Comparison of ENCODE assay signal across 22 cellular contexts in the genomic region with DNA sequence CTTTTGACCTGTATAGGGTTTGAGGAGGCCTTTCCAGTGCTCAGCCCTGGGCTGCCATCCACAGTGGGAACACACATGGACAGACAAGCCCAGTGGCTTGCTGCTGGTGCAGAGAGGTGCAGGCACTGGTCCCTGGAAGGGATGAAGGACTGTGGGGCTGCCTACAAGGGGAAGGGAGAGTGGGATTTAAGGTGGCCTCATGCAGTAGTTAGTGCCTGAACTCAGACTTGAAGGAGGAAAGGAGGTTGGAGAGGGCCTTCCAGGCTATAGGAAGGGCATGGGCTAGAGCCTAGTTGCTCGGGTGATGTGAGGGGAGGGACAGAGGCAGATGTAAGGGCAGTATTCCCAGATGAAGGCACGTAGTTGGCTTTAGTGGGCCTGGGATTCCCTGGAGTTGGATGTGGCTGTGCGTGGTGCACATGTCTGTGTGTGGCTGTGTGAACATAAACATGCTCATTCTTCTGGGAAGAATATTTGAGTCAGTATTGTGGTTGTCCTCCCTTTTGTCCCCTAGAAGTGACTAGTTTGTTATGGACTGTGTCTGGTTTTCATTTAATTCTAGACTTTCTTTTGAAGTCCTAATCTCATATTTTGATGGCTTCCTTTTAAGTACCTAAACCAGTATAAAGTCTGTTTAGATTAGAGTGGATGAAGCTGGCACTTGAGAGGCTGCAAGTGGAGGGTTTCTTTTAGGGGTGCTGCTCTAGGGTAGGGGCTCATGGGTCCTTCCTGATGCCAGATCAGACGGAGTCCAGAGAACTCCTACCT. TPM values are rescaled to one million over a fixed set of nuclear protein-coding genes. Genes with fewer than 3 reads are reported as not detected.
DNase-seq lines count a peak whose midpoint lies in the region; ATAC-seq, FAIRE-seq and TF ChIP-seq lines count a peak whose summit lies in the region.
"Had no signal": no experiment of that assay in that cellular context is flagged by ENCODE, and none has a peak within 500 bp of the region (broad histone marks: within the 10 kb centered on the region; RNA-seq: fewer than 3 reads in every experiment).

No MANE protein-coding gene starts in this region.

- no peak for ATAC-seq in GM12878
- ATAC-seq in GM21515 (IDR thresholded peaks at IDR 0.05; ENCODE audit: unreplicated experiment): no peak
- ATAC-seq: Panc1 had no signal

- TF ChIP-seq CTCF in RWPE1 (conservative IDR thresholded peaks at IDR 0.05; ENCODE audit: low read depth): no peak
- TF ChIP-seq CTCF in GM12878 (IDR thresholded peaks at IDR 0.05 in 2 of 3, conservative IDR thresholded peaks at IDR 0.05 in 1 of 3; ENCODE audit: control insufficient read depth in 2 of 3, extremely low read depth in 1 of 3, insufficient read depth in 1 of 3, low read depth in 3 of 3, low read length in 3 of 3): no peak
- TF ChIP-seq CTCF in nephron progenitor cell (IDR thresholded peaks at IDR 0.05): no peak
- no peak for TF ChIP-seq CTCF in lower leg skin (IDR thresholded peaks at IDR 0.05)

- SMC1A ChIA-PET in GM12878 (lab: Charles Lee; ENCODE audit: uncharacterized antibody, unreplicated experiment): no interaction called here

- DNase-seq in activated CD4-positive, alpha-beta T cell treated with anti-CD3 and anti-CD28 coated beads, Interleukin-2, amount 10 ng/mL, durations not matched to agents 24 days and 14 days: no peak
- no peak for DNase-seq in activated CD4-positive, alpha-beta T cell treated with anti-CD3 and anti-CD28 coated beads, Interleukin-2, amount 50 U/mL, for 1 hour
- no peak for DNase-seq in RWPE1 (ENCODE audit: low spot score)
- no peak for DNase-seq in GM12878 (ENCODE audit: low read depth, low spot score)
- no peak for DNase-seq in nephron progenitor cell
- DNase-seq in NCI-H2196 treated with DMSO at 0.1 percent for 48 hours (lab: John Stamatoyannopoulos, UW; ENCODE audit: unreplicated experiment): no peak
- no peak for DNase-seq in lower leg skin (ENCODE audit: low spot score in 2 of 2)
- DNase-seq: activated CD8-positive, alpha-beta memory T cell treated with anti-CD3 and anti-CD28 coated beads for 24 hours; C1 segment of cervical spinal cord; DMS79 treated with DMSO at 0.1 percent for 48 hours; foreskin melanocyte; kidney glomerular epithelial cell; MM.1S; NCI-H146; thyroid gland had no signal

- no peak for TF ChIP-seq RAD21 in GM12878 (IDR thresholded peaks at IDR 0.05; ENCODE audit: insufficient read depth, low read depth, low read length)

- no peak for TF ChIP-seq EP300 in GM12878 (IDR thresholded peaks at IDR 0.05; ENCODE audit: borderline replicate concordance in 1 of 2, control insufficient read depth in 1 of 2, low read depth in 2 of 2, low read length in 2 of 2)

- H3K4me1 Mint-ChIP-seq in activated CD4-positive, alpha-beta T cell treated with anti-CD3 and anti-CD28 coated beads, Interleukin-2, amount 10 ng/mL, durations not matched to agents 24 days and 14 days: peaks cover 7% of the 10 kb centered on the region
- H3K4me1 Mint-ChIP-seq in nephron progenitor cell: no peaks in the 10 kb centered on the region
- H3K4me1 Mint-ChIP-seq: neural progenitor cell had no signal

- H3K27me3 ChIP-seq in GM12878 (replicated peaks in 1 of 2; ENCODE audit: control insufficient read depth in 2 of 2, insufficient read depth in 2 of 2, low read length in 1 of 2): no peaks in the 10 kb centered on the region
- H3K27me3 ChIP-seq: neural progenitor cell, thyroid gland had no signal

- POLR2A ChIA-PET in RWPE1 (lab: Yijun Ruan, JAX; ENCODE audit: low non-redundant PET): no interaction called here
- POLR2A ChIA-PET in GM12878 (lab: Charles Lee): interaction anchor here (2.4 kb wide), 1 partner anchor 17 kb away, joined by 6 read pairs; no protein-coding TSS in a partner anchor

- H3K27ac ChIP-seq in RWPE1 (peak overlapping the region; percentile 18; the same call in 1 of the 2 replicates), GM12878 (ENCODE audit: control insufficient read depth, insufficient read depth) (no peak overlapping the region)
- H3K27ac ChIP-seq: coronary artery, neural progenitor cell, SK-N-MC, thyroid gland had no signal

- H4K20me1 ChIP-seq in GM12878 (ENCODE audit: control insufficient read depth, insufficient read depth): peaks cover 3% of the 10 kb centered on the region; the same call in 1 of the 2 replicates

- H3K36me3 ChIP-seq in GM12878 (ENCODE audit: control insufficient read depth in 2 of 2, insufficient read depth in 2 of 2, low read length in 1 of 2): peaks cover 19 to 23% of the 10 kb centered on the region in 2 experiments
- H3K36me3 ChIP-seq: neural progenitor cell, thyroid gland had no signal

- no peak overlapping the region for H3K4me3 ChIP-seq in GM12878
- H3K4me3 ChIP-seq in lower leg skin (ENCODE audit: low read depth, poor library complexity, severe bottlenecking): no peak overlapping the region
- H3K4me3 ChIP-seq: coronary artery, neural progenitor cell, SK-N-MC, thyroid gland had no signal

- TSS peak; percentile 16 for BruUV-seq in GM12878 (replicated peaks; lab: Mats Ljungman, UMichigan)

- no peaks in the 10 kb centered on the region for H3K9me3 Mint-ChIP-seq in activated CD4-positive, alpha-beta T cell treated with anti-CD3 and anti-CD28 coated beads, Interleukin-2, amount 10 ng/mL, durations not matched to agents 24 days and 14 days
- no peaks in the 10 kb centered on the region for H3K9me3 Mint-ChIP-seq in nephron progenitor cell
- H3K9me3 Mint-ChIP-seq: neural progenitor cell had no signal

- H3K79me2 ChIP-seq in GM12878 (ENCODE audit: control insufficient read depth, insufficient read depth, low read length): peaks cover 30% of the 10 kb centered on the region

- H3K4me3 Mint-ChIP-seq in activated CD4-positive, alpha-beta T cell treated with anti-CD3 and anti-CD28 coated beads, Interleukin-2, amount 10 ng/mL, durations not matched to agents 24 days and 14 days: no peak overlapping the region
- H3K4me3 Mint-ChIP-seq in nephron progenitor cell: no peak overlapping the region
- H3K4me3 Mint-ChIP-seq: neural progenitor cell had no signal

- intact Hi-C loops in activated CD4-positive, alpha-beta T cell treated with anti-CD3 and anti-CD28 coated beads, Interleukin-2, amount 10 ng/mL, durations not matched to agents 24 days and 14 days (cut with micrococcal nuclease): no loop called here
- intact Hi-C loops in GM12878 (cut with micrococcal nuclease; ENCODE audit: unreplicated experiment): no loop called here
- intact Hi-C loops in lower leg skin (cut with DNase I; ENCODE audit: low total_unique reads): no loop called here

- no peaks in the 10 kb centered on the region for H3K27me3 Mint-ChIP-seq in activated CD4-positive, alpha-beta T cell treated with anti-CD3 and anti-CD28 coated beads, Interleukin-2, amount 10 ng/mL, durations not matched to agents 24 days and 14 days
- H3K27me3 Mint-ChIP-seq in nephron progenitor cell (ENCODE audit: low read depth, poor library complexity): no peaks in the 10 kb centered on the region

- H3K27ac Mint-ChIP-seq in activated CD4-positive, alpha-beta T cell treated with anti-CD3 and anti-CD28 coated beads, Interleukin-2, amount 10 ng/mL, durations not matched to agents 24 days and 14 days: peak overlapping the region; percentile 57
- H3K27ac Mint-ChIP-seq in nephron progenitor cell: peak overlapping the region; percentile 83
- H3K27ac Mint-ChIP-seq: neural progenitor cell had no signal

- in situ Hi-C loops in GM12878 (cut with MboI): loop anchor here (10.0 kb wide), 1 partner anchor 517 kb away; no protein-coding TSS in a partner anchor

- H3K4me2 ChIP-seq in GM12878 (ENCODE audit: control insufficient read depth, insufficient read depth): no peak overlapping the region
- H3K4me2 ChIP-seq: neural progenitor cell had no signal

- H2AFZ ChIP-seq in GM12878 (ENCODE audit: control insufficient read depth, low read depth, low read length): no peak overlapping the region
- H2AFZ ChIP-seq: neural progenitor cell had no signal

- H3K9ac ChIP-seq in GM12878 (ENCODE audit: control insufficient read depth, insufficient read depth, low read length): no peak overlapping the region
- H3K9ac ChIP-seq: neural progenitor cell had no signal

- CTCF ChIA-PET in RWPE1 (lab: Yijun Ruan, JAX): no interaction called here
- CTCF ChIA-PET in GM12878 (lab: Yijun Ruan, JAX): interaction anchor here (0.8 to 2.7 kb wide), 2 partner anchors 31 to 36 kb away, joined by 3 to 8 read pairs; a partner anchor contains a TSS

- FAIRE-seq in GM12878 (lab: Jason Lieb, UNC): no peak
- FAIRE-seq: A204.1, endothelial cell of umbilical vein had no signal

- RAD21 ChIA-PET in GM12878 (lab: Charles Lee; ENCODE audit: unreplicated experiment): no interaction called here

- WGBS in GM12878 (ENCODE audit: insufficient coverage, insufficient replicate concordance, low lambda C conversion rate, missing lambda C conversion rate): 85% methylated on average over 4 of the region's 4 CpGs
- 83 to 84% methylated on average over 4 of the region's 4 CpGs for WGBS in lower leg skin, 2 donors

- H3K36me3 Mint-ChIP-seq in activated CD4-positive, alpha-beta T cell treated with anti-CD3 and anti-CD28 coated beads, Interleukin-2, amount 10 ng/mL, durations not matched to agents 24 days and 14 days (ENCODE audit: low read depth): peaks cover 39% of the 10 kb centered on the region
- H3K36me3 Mint-ChIP-seq in nephron progenitor cell (ENCODE audit: low read depth): peaks cover 70% of the 10 kb centered on the region

- TF ChIP-seq POLR2A in GM12878 (IDR thresholded peaks at IDR 0.05; ENCODE audit: low read depth, low read length) (0 out of 2 replicates have a peak, but pooled peaks have one; percentile 6), lower leg skin (IDR thresholded peaks at IDR 0.05) (no peak)

- H3K9me3 ChIP-seq in GM12878 (replicated peaks; ENCODE audit: control insufficient read depth, insufficient read depth, low read length): no peaks in the 10 kb centered on the region
- H3K9me3 ChIP-seq: thyroid gland had no signal

- 0 out of 2 replicates have a peak, but pooled peaks cover 4% of the 10 kb centered on the region for H3K4me1 ChIP-seq in GM12878 (ENCODE audit: control insufficient read depth, insufficient read depth, low read length)
- H3K4me1 ChIP-seq: neural progenitor cell had no signal

RNA-seq across cellular contexts. Expression of a gene that starts 18.4 kb away (rescaled TPM):
- 54.2 and 56.1 TPM in 2 replicates for total RNA-seq in activated CD4-positive, alpha-beta T cell treated with anti-CD3 and anti-CD28 coated beads, Interleukin-2, amount 10 ng/mL, durations not matched to agents 24 days and 14 days
- 37.4 and 44.8 TPM in 2 replicates for total RNA-seq in GM12878 (2013; cell fraction: nucleolus; rRNA removed)
- total RNA-seq in GM12878 (2014; rRNA removed) (64.1 and 75.4 TPM in 2 replicates), GM12878 (2014; rRNA removed; fragmentation: Illumina TruSeq; extraction: Trizol) (10.1 and 12.0 TPM in 2 replicates), GM12878 (2021) (55.7 and 58.4 TPM in 2 replicates), lower leg skin (10 to 100 TPM; 42.2 to 72.2 (median 56.5) TPM)
- 4.8 TPM for polyA plus RNA-seq in GM12878 (2011; ENCODE audit: low read depth)
- polyA plus RNA-seq in GM12878 (2011; rRNA removed) (6.3 and 18.3 TPM in 2 replicates), GM12878 (2014; fragmentation: Illumina TruSeq; extraction: Trizol) (2.1 and 8.4 TPM in 2 replicates), GM12878 (2014; fragmentation: Nextera tagmentation; extraction: Ambion mirVana) (1 to 10 TPM in 1 of 2 experiments, under 1 TPM in 1; 1.00 to 4.4 TPM), GM12878 (2014; rRNA removed) (72.1 and 83.6 TPM in 2 replicates), GM12878 (2016; fragmentation: Nextera tagmentation; extraction: Ambion mirVana) (10 to 100 TPM; 68.5 to 77.6 TPM)
- 31.1 and 59.0 TPM in 2 replicates for polyA plus RNA-seq in GM12878 (2011; cell fraction: cytosol; rRNA removed)
- polyA plus RNA-seq in GM12878 (2011; cell fraction: nucleus; rRNA removed): 60.2 and 70.8 TPM in 2 replicates
- polyA plus RNA-seq in GM12878 (2012): 27.7 and 31.7 TPM in 2 replicates
- polyA minus RNA-seq in GM12878 (2011; rRNA and poly(A)+ RNA removed): 5.0 and 15.1 TPM in 2 replicates
- 8.5 and 15.4 TPM in 2 replicates for polyA minus RNA-seq in GM12878 (2011; cell fraction: cytosol; rRNA and poly(A)+ RNA removed)
- 22.6 and 40.6 TPM in 2 replicates for polyA minus RNA-seq in GM12878 (2011; cell fraction: nucleus; rRNA and poly(A)+ RNA removed)

RNA-seq across cellular contexts. Expression of a gene that starts 21.2 kb away (rescaled TPM):
- 0.40 and 0.51 TPM in 2 replicates for total RNA-seq in activated CD4-positive, alpha-beta T cell treated with anti-CD3 and anti-CD28 coated beads, Interleukin-2, amount 10 ng/mL, durations not matched to agents 24 days and 14 days
- total RNA-seq in GM12878 (2013; cell fraction: nucleolus; rRNA removed): 0.32 and 0.69 TPM in 2 replicates
- total RNA-seq in GM12878 (2014; rRNA removed): 0.05 TPM in 1 of 2 replicates, not detected in the other
- total RNA-seq in GM12878 (2014; rRNA removed; fragmentation: Illumina TruSeq; extraction: Trizol): not detected in 2 replicates
- 0.18 and 0.29 TPM in 2 replicates for total RNA-seq in GM12878 (2021)
- not detected for polyA plus RNA-seq in GM12878 (2011; ENCODE audit: low read depth)
- polyA plus RNA-seq in GM12878 (2011; rRNA removed): 0.04 TPM in 1 of 2 replicates, not detected in the other
- 0.09 and 0.13 TPM in 2 replicates for polyA plus RNA-seq in GM12878 (2011; cell fraction: cytosol; rRNA removed)
- polyA plus RNA-seq in GM12878 (2011; cell fraction: nucleus; rRNA removed): 0.39 and 0.50 TPM in 2 replicates
- 0.06 TPM in 1 of 2 replicates, not detected in the other for polyA plus RNA-seq in GM12878 (2012)
- polyA plus RNA-seq in GM12878 (2014; fragmentation: Illumina TruSeq; extraction: Trizol): 0.04 TPM in 1 of 2 replicates, not detected in the other
- not detected for polyA plus RNA-seq in GM12878 (2014; fragmentation: Nextera tagmentation; extraction: Ambion mirVana)
- polyA plus RNA-seq in GM12878 (2014; rRNA removed): 0.04 and 0.32 TPM in 2 replicates
- polyA plus RNA-seq in GM12878 (2016; fragmentation: Nextera tagmentation; extraction: Ambion mirVana): not detected
- 0.10 TPM in 1 of 2 replicates, not detected in the other for polyA minus RNA-seq in GM12878 (2011; rRNA and poly(A)+ RNA removed)
- not detected in 2 replicates for polyA minus RNA-seq in GM12878 (2011; cell fraction: cytosol; rRNA and poly(A)+ RNA removed)
- polyA minus RNA-seq in GM12878 (2011; cell fraction: nucleus; rRNA and poly(A)+ RNA removed): 0.19 and 0.24 TPM in 2 replicates
- under 1 TPM in 2 of 4 donors, not detected in 2; 0.23 to 0.49 TPM for total RNA-seq in lower leg skin

RNA-seq across cellular contexts. Expression of a gene that starts 30.7 kb away (rescaled TPM):
- 94.3 and 103 TPM in 2 replicates for total RNA-seq in activated CD4-positive, alpha-beta T cell treated with anti-CD3 and anti-CD28 coated beads, Interleukin-2, amount 10 ng/mL, durations not matched to agents 24 days and 14 days
- total RNA-seq in GM12878 (2013; cell fraction: nucleolus; rRNA removed): 3.6 and 5.4 TPM in 2 replicates
- total RNA-seq in GM12878 (2014; rRNA removed): 70.2 and 109 TPM in 2 replicates
- 12.9 and 17.1 TPM in 2 replicates for total RNA-seq in GM12878 (2014; rRNA removed; fragmentation: Illumina TruSeq; extraction: Trizol)
- total RNA-seq in GM12878 (2021): 81.4 and 90.1 TPM in 2 replicates
- polyA plus RNA-seq in GM12878 (2011; ENCODE audit: low read depth): 15.5 TPM
- 8.8 and 20.8 TPM in 2 replicates for polyA plus RNA-seq in GM12878 (2011; rRNA removed)
- polyA plus RNA-seq in GM12878 (2011; cell fraction: cytosol; rRNA removed): 29.8 and 63.0 TPM in 2 replicates
- polyA plus RNA-seq in GM12878 (2011; cell fraction: nucleus; rRNA removed): 16.4 and 22.6 TPM in 2 replicates
- polyA plus RNA-seq in GM12878 (2012): 49.9 and 87.0 TPM in 2 replicates
- 0.33 and 3.9 TPM in 2 replicates for polyA plus RNA-seq in GM12878 (2014; fragmentation: Illumina TruSeq; extraction: Trizol)
- polyA plus RNA-seq in GM12878 (2014; fragmentation: Nextera tagmentation; extraction: Ambion mirVana): 10 to 100 TPM in 1 of 2 experiments, 1 to 10 TPM in 1; 3.0 to 17.8 TPM
- polyA plus RNA-seq in GM12878 (2014; rRNA removed): 97.9 and 134 TPM in 2 replicates
- polyA plus RNA-seq in GM12878 (2016; fragmentation: Nextera tagmentation; extraction: Ambion mirVana): 100 to 1,000 TPM; 191 to 214 TPM
- 14.3 and 25.4 TPM in 2 replicates for polyA minus RNA-seq in GM12878 (2011; rRNA and poly(A)+ RNA removed)
- polyA minus RNA-seq in GM12878 (2011; cell fraction: cytosol; rRNA and poly(A)+ RNA removed): 12.2 and 12.8 TPM in 2 replicates
- 4.4 and 8.3 TPM in 2 replicates for polyA minus RNA-seq in GM12878 (2011; cell fraction: nucleus; rRNA and poly(A)+ RNA removed)
- total RNA-seq in lower leg skin: 10 to 100 TPM in 3 of 4 donors, 1 to 10 TPM in 1; 8.2 to 21.4 (median 19.6) TPM

RNA-seq across cellular contexts. Expression of a gene that starts 43.9 kb away (rescaled TPM):
- 62.1 and 63.3 TPM in 2 replicates for total RNA-seq in activated CD4-positive, alpha-beta T cell treated with anti-CD3 and anti-CD28 coated beads, Interleukin-2, amount 10 ng/mL, durations not matched to agents 24 days and 14 days
- total RNA-seq in GM12878 (2013; cell fraction: nucleolus; rRNA removed): 21.7 and 22.1 TPM in 2 replicates
- total RNA-seq in GM12878 (2014; rRNA removed) (55.7 and 59.2 TPM in 2 replicates), GM12878 (2014; rRNA removed; fragmentation: Illumina TruSeq; extraction: Trizol) (80.2 and 85.4 TPM in 2 replicates), GM12878 (2021) (52.2 and 56.3 TPM in 2 replicates), lower leg skin (10 to 100 TPM; 28.0 to 42.4 (median 40.5) TPM)
- polyA plus RNA-seq in GM12878 (2011; ENCODE audit: low read depth): 30.1 TPM
- polyA plus RNA-seq in GM12878 (2011; rRNA removed) (58.8 and 62.1 TPM in 2 replicates), GM12878 (2014; fragmentation: Illumina TruSeq; extraction: Trizol) (141 and 156 TPM in 2 replicates), GM12878 (2014; fragmentation: Nextera tagmentation; extraction: Ambion mirVana) (100 to 1,000 TPM; 149 to 168 TPM), GM12878 (2014; rRNA removed) (68.6 and 73.3 TPM in 2 replicates), GM12878 (2016; fragmentation: Nextera tagmentation; extraction: Ambion mirVana) (100 to 1,000 TPM; 141 to 148 TPM)
- polyA plus RNA-seq in GM12878 (2011; cell fraction: cytosol; rRNA removed): 37.8 and 46.6 TPM in 2 replicates
- polyA plus RNA-seq in GM12878 (2011; cell fraction: nucleus; rRNA removed): 18.3 and 22.8 TPM in 2 replicates
- polyA plus RNA-seq in GM12878 (2012): 43.4 and 52.4 TPM in 2 replicates
- polyA minus RNA-seq in GM12878 (2011; rRNA and poly(A)+ RNA removed): 24.4 and 30.7 TPM in 2 replicates
- polyA minus RNA-seq in GM12878 (2011; cell fraction: cytosol; rRNA and poly(A)+ RNA removed): 12.3 and 15.4 TPM in 2 replicates
- polyA minus RNA-seq in GM12878 (2011; cell fraction: nucleus; rRNA and poly(A)+ RNA removed): 6.2 and 11.0 TPM in 2 replicates

RNA-seq across cellular contexts. Expression of a gene that starts 54.4 kb away (rescaled TPM):
- 53.1 and 55.9 TPM in 2 replicates for total RNA-seq in activated CD4-positive, alpha-beta T cell treated with anti-CD3 and anti-CD28 coated beads, Interleukin-2, amount 10 ng/mL, durations not matched to agents 24 days and 14 days
- 209 and 222 TPM in 2 replicates for total RNA-seq in GM12878 (2013; cell fraction: nucleolus; rRNA removed)
- total RNA-seq in GM12878 (2014; rRNA removed) (27.5 and 32.3 TPM in 2 replicates), GM12878 (2014; rRNA removed; fragmentation: Illumina TruSeq; extraction: Trizol) (27.1 and 29.0 TPM in 2 replicates), GM12878 (2021) (45.1 and 47.3 TPM in 2 replicates), lower leg skin (10 to 100 TPM; 22.3 to 44.2 (median 27.5) TPM)
- polyA plus RNA-seq in GM12878 (2011; ENCODE audit: low read depth): 15.9 TPM
- polyA plus RNA-seq in GM12878 (2011; rRNA removed) (32.4 and 57.0 TPM in 2 replicates), GM12878 (2014; fragmentation: Illumina TruSeq; extraction: Trizol) (32.9 and 40.6 TPM in 2 replicates), GM12878 (2014; fragmentation: Nextera tagmentation; extraction: Ambion mirVana) (1 to 10 TPM; 3.5 to 5.7 TPM), GM12878 (2014; rRNA removed) (56.8 and 63.5 TPM in 2 replicates), GM12878 (2016; fragmentation: Nextera tagmentation; extraction: Ambion mirVana) (10 to 100 TPM; 39.4 to 46.7 TPM)
- polyA plus RNA-seq in GM12878 (2011; cell fraction: cytosol; rRNA removed): 52.5 and 59.8 TPM in 2 replicates
- 243 and 264 TPM in 2 replicates for polyA plus RNA-seq in GM12878 (2011; cell fraction: nucleus; rRNA removed)
- polyA plus RNA-seq in GM12878 (2012): 30.2 and 32.0 TPM in 2 replicates
- polyA minus RNA-seq in GM12878 (2011; rRNA and poly(A)+ RNA removed): 58.5 and 59.1 TPM in 2 replicates
- 11.9 and 12.9 TPM in 2 replicates for polyA minus RNA-seq in GM12878 (2011; cell fraction: cytosol; rRNA and poly(A)+ RNA removed)
- 64.8 and 107 TPM in 2 replicates for polyA minus RNA-seq in GM12878 (2011; cell fraction: nucleus; rRNA and poly(A)+ RNA removed)
